Comparison of ENCODE assay signal across 26 cellular contexts in genomic region chr3:151501905-151502615, GRCh38. TPM values are rescaled to one million over a fixed set of nuclear protein-coding genes. Genes with fewer than 3 reads are reported as not detected.
DNase-seq lines count a peak whose midpoint lies in the region; ATAC-seq, FAIRE-seq and TF ChIP-seq lines count a peak whose summit lies in the region.
"Had no signal": no experiment of that assay in that cellular context is flagged by ENCODE, and none has a peak within 500 bp of the region (broad histone marks: within the 10 kb centered on the region; RNA-seq: fewer than 3 reads in every experiment).

No MANE protein-coding gene starts in this region.

- no peak for FAIRE-seq in small intestine (lab: Jason Lieb, UNC)
- FAIRE-seq: GM18507, keratinocyte had no signal

- ATAC-seq in thoracic aorta (ENCODE audit: insufficient number of reproducible peaks, low FRiP score, low read depth) (no peak), GM21786 (IDR thresholded peaks at IDR 0.05; ENCODE audit: unreplicated experiment) (no peak), foreskin keratinocyte (no peak)
- ATAC-seq: gastrocnemius medialis, HCT116, SK-N-SH treated with all-trans-retinoic acid at 6 μM for 48 hours, upper lobe of right lung had no signal

- H3K4me1 ChIP-seq in HUES6 (ENCODE audit: control insufficient read depth, insufficient read depth, low read length) (peaks cover 10% of the 10 kb centered on the region; the same call in 1 of the 2 replicates), left ventricle myocardium inferior (no peaks in the 10 kb centered on the region), thoracic aorta (ENCODE audit: control insufficient read depth in 1 of 2, low read depth in 2 of 2) (peaks cover 13 to 27% of the 10 kb centered on the region in 2 donors), small intestine (ENCODE audit: control insufficient read depth in 2 of 2, insufficient read depth in 1 of 2, low read depth in 1 of 2, low read length in 1 of 2) (no peaks in the 10 kb centered on the region), foreskin keratinocyte (no peaks in the 10 kb centered on the region)
- H3K4me1 ChIP-seq: gastrocnemius medialis, stomach, upper lobe of right lung had no signal

- H3K4me3 ChIP-seq in HUES6 (ENCODE audit: low read depth, low read length) (no peak overlapping the region), left ventricle myocardium inferior (no peak overlapping the region), thoracic aorta (no peak overlapping the region), small intestine (ENCODE audit: low read depth in 1 of 2, low read length in 2 of 2) (no peak overlapping the region)
- H3K4me3 ChIP-seq: gastrocnemius medialis, MG63, stomach, upper lobe of right lung had no signal

- DNase-seq in dermis blood vessel endothelial cell: peak; percentile 3
- no peak for DNase-seq in left ventricle myocardium inferior
- DNase-seq in thoracic aorta (ENCODE audit: low spot score): no peak
- DNase-seq in small intestine: no peak
- DNase-seq in SW480 (ENCODE audit: low spot score): no peak
- no peak for DNase-seq in foreskin keratinocyte
- DNase-seq: activated CD4-positive, alpha-beta T cell treated with anti-CD3 and anti-CD28 coated beads, Interleukin-2, amount 50 U/mL, for 48 hours; activated CD8-positive, alpha-beta memory T cell treated with anti-CD3 and anti-CD28 coated beads, Interleukin-2, amount 50 U/mL, for 48 hours; activated naive CD8-positive, alpha-beta T cell treated with anti-CD3 and anti-CD28 coated beads, Interleukin-2, amount 10 ng/mL, durations not matched to agents 7 days and 5 days; CD4-positive, CD25-positive, alpha-beta regulatory T cell; gastrocnemius medialis; MG63; NCI-H1417 treated with DMSO at 0.1 percent for 48 hours; NCI-H510A; NK-92 treated with Interleukin-12 subunit alpha and Interleukin-12 subunit beta, amount 100 ng/mL, for 24 hours; stomach; upper lobe of right lung; WERI-Rb-1 had no signal

- TF ChIP-seq CTCF in left ventricle myocardium inferior (IDR thresholded peaks at IDR 0.05; ENCODE audit: borderline replicate concordance) (no peak), thoracic aorta (IDR thresholded peaks at IDR 0.05) (no peak), foreskin keratinocyte (conservative IDR thresholded peaks at IDR 0.05) (no peak)

- intact Hi-C loops in left ventricle myocardium inferior (cut with micrococcal nuclease): no loop called here

- H3K9ac ChIP-seq in HUES6 (ENCODE audit: low read length): no peak overlapping the region

- H3K36me3 ChIP-seq in HUES6 (ENCODE audit: control insufficient read depth, insufficient read depth, low read length) (no peaks in the 10 kb centered on the region), left ventricle myocardium inferior (no peaks in the 10 kb centered on the region), thoracic aorta (no peaks in the 10 kb centered on the region), small intestine (ENCODE audit: control insufficient read depth in 2 of 2, insufficient read depth in 2 of 2, low read length in 2 of 2) (no peaks in the 10 kb centered on the region)
- H3K36me3 ChIP-seq: gastrocnemius medialis, MG63, neutrophil, stomach, upper lobe of right lung, WERI-Rb-1 had no signal

- H3K9me3 ChIP-seq in HUES6 (ENCODE audit: control insufficient read depth, insufficient read depth, low read depth, low read length) (no peaks in the 10 kb centered on the region), left ventricle myocardium inferior (replicated peaks) (peaks cover 8% of the 10 kb centered on the region), thoracic aorta (no peaks in the 10 kb centered on the region), small intestine (ENCODE audit: control insufficient read depth, low read depth) (no peaks in the 10 kb centered on the region)
- H3K9me3 ChIP-seq: gastrocnemius medialis, MG63, neutrophil, stomach, upper lobe of right lung had no signal

- H3K27ac ChIP-seq in HUES6 (ENCODE audit: low read depth, low read length) (peak overlapping the region; percentile 34; the same call in 1 of the 2 replicates), left ventricle myocardium inferior (replicated peaks) (peak overlapping the region; percentile 66), thoracic aorta (peak overlapping the region; percentile 27 to 47), small intestine (ENCODE audit: low read depth in 1 of 2, low read length in 1 of 2) (no peak overlapping the region), foreskin keratinocyte (no peak overlapping the region)
- H3K27ac ChIP-seq: neutrophil, stomach, WERI-Rb-1 had no signal

- H3K27me3 ChIP-seq in HUES6 (ENCODE audit: control insufficient read depth, insufficient read depth, low read length) (no peaks in the 10 kb centered on the region), left ventricle myocardium inferior (ENCODE audit: low read depth) (no peaks in the 10 kb centered on the region), thoracic aorta (replicated peaks; ENCODE audit: insufficient read depth) (no peaks in the 10 kb centered on the region), small intestine (ENCODE audit: control insufficient read depth in 2 of 2, insufficient read depth in 2 of 2, low read length in 2 of 2) (no peaks in the 10 kb centered on the region), foreskin keratinocyte (no peaks in the 10 kb centered on the region)
- H3K27me3 ChIP-seq: gastrocnemius medialis, MG63, neutrophil, stomach, upper lobe of right lung had no signal

- 61 to 79% (median 64%) methylated on average over 4 of the region's 4 CpGs for WGBS in small intestine, 3 donors

RNA-seq across cellular contexts. Expression of gene IGSF10, which starts 41.2 kb away (rescaled TPM):
- total RNA-seq in dermis blood vessel endothelial cell (under 0.01 and 0.05 TPM in 2 replicates), left ventricle myocardium inferior (3.1 TPM), thoracic aorta (10 to 100 TPM in 1 of 2 donors, 1 to 10 TPM in 1; 5.3 to 34.6 TPM), foreskin keratinocyte (not detected in 2 replicates)
- polyA plus RNA-seq in small intestine (1 to 10 TPM in 1 of 3 donors, not detected in 2; 2.6 TPM), foreskin keratinocyte (not detected in 2 replicates)
- total RNA-seq: activated naive CD8-positive, alpha-beta T cell treated with anti-CD3 and anti-CD28 coated beads, Interleukin-2, amount 10 ng/mL, durations not matched to agents 7 days and 5 days; activated T-helper 2 cell treated with anti-CD3 and anti-CD28 coated beads, Interferon-gamma antibody, Interleukin-2, Interleukin-4, amounts not matched to agents 10 μg/mL and 5 μg/mL and 100 μg/mL, durations not matched to agents 14 hours and 24 hours and 36 hours; CD4-positive, CD25-positive, alpha-beta regulatory T cell had no signal

Comparison
In these comparisons a context has a peak if more than half of its experiments do, and no peak if none do; other contexts are left out.
1. H3K27ac ChIP-seq: peak in HUES6 (single experiment), left ventricle myocardium inferior (single experiment) and thoracic aorta (2 of 2); none in small intestine (0 of 2) and foreskin keratinocyte (single experiment).